ENCODE assay signal across 11 cellular contexts in genomic region chr10:85741626-85742300, GRCh38.
A peak's percentile ranks its signal among the peaks of the same experiment; 100 is the strongest.
DNase-seq lines count a peak whose midpoint lies in the region; ATAC-seq and TF ChIP-seq lines count a peak whose summit lies in the region.
"Had no signal": no experiment of that assay in that cellular context is flagged by ENCODE, and none has a peak within 500 bp of the region (broad histone marks: within the 10 kb centered on the region; RNA-seq: fewer than 3 reads in every experiment).

No MANE protein-coding gene starts in this region.

- no peaks in the 10 kb centered on the region for H3K4me1 ChIP-seq in colonic mucosa
- no peaks in the 10 kb centered on the region for H3K4me1 ChIP-seq in uterus
- no peaks in the 10 kb centered on the region for H3K4me1 ChIP-seq in endodermal cell (ENCODE audit: control insufficient read depth, insufficient read depth, low read length)
- H3K4me1 ChIP-seq: parathyroid adenoma had no signal

- DNase-seq in ACHN (peak; percentile 16), DMS79 (lab: John Stamatoyannopoulos, UW) (no peak), colonic mucosa (no peak), uterus (no peak), endodermal cell (no peak)
- DNase-seq: NCI-H446 had no signal

- H3K4me1 Mint-ChIP-seq in IgD-negative memory B cell (peaks cover 5 to 11% (median 8%) of the 10 kb centered on the region in 3 donors), endodermal cell (peaks cover 6% of the 10 kb centered on the region)

- no peaks in the 10 kb centered on the region for H3K36me3 ChIP-seq in colonic mucosa
- H3K36me3 ChIP-seq in uterus = no peaks in the 10 kb centered on the region
- H3K36me3 ChIP-seq in endodermal cell (ENCODE audit: control insufficient read depth, insufficient read depth, low read length) = no peaks in the 10 kb centered on the region

- H3K27me3 ChIP-seq in colonic mucosa (no peaks in the 10 kb centered on the region), uterus (no peaks in the 10 kb centered on the region), endodermal cell (ENCODE audit: control insufficient read depth, insufficient read depth, low read length, poor library complexity, severe bottlenecking) (no peaks in the 10 kb centered on the region)

- H3K27ac ChIP-seq in colonic mucosa = no peak overlapping the region
- H3K27ac ChIP-seq in uterus = no peak overlapping the region
- no peak overlapping the region for H3K27ac ChIP-seq in endodermal cell (ENCODE audit: low read depth, low read length)
- H3K27ac ChIP-seq: parathyroid adenoma, VCaP had no signal

- H3K4me3 Mint-ChIP-seq in IgD-negative memory B cell (peak overlapping the region; percentile 38 to 94 (median 68)), endodermal cell (no peak overlapping the region)

- H3K27me3 Mint-ChIP-seq in IgD-negative memory B cell (peaks cover 1% of the 10 kb centered on the region), endodermal cell (ENCODE audit: insufficient read depth) (peaks cover 2% of the 10 kb centered on the region)

- H3K9me3 ChIP-seq in colonic mucosa (no peaks in the 10 kb centered on the region), uterus (no peaks in the 10 kb centered on the region), endodermal cell (ENCODE audit: control insufficient read depth, low read length) (no peaks in the 10 kb centered on the region)

- H3K4me3 ChIP-seq in colonic mucosa (no peak overlapping the region), uterus (no peak overlapping the region), endodermal cell (ENCODE audit: low read length) (no peak overlapping the region)

- no peak overlapping the region for H3K9ac ChIP-seq in colonic mucosa (ENCODE audit: low read depth in 2 of 2, low read length in 2 of 2)
- no peak overlapping the region for H3K9ac ChIP-seq in endodermal cell (ENCODE audit: extremely low read depth, low read length, poor library complexity, severe bottlenecking)
- H3K9ac ChIP-seq: parathyroid adenoma had no signal

- intact Hi-C loops in colonic mucosa (cut with DNase I) = no loop called here
- intact Hi-C loops in uterus (cut with DNase I; ENCODE audit: low total_unique reads) = no loop called here

- no peak for TF ChIP-seq POLR2A in uterus (IDR thresholded peaks at IDR 0.05)

- H3K27ac Mint-ChIP-seq in IgD-negative memory B cell (peak overlapping the region in 1 of 3 donors; percentile 87), endodermal cell (no peak overlapping the region)

- H3K9me3 Mint-ChIP-seq in IgD-negative memory B cell = peaks cover 0 to 3% (median 0%) of the 10 kb centered on the region in 3 donors
- no peaks in the 10 kb centered on the region for H3K9me3 Mint-ChIP-seq in endodermal cell

- in situ Hi-C loops in ACHN (cut with HindIII; ENCODE audit: low pct_ligation_motif_present, low pct_unique_long_range_greater_than_20kb, low sequenced_read_pairs) = no loop called here

- 94 to 100% methylated on average over 1 to 4 of the region's 5 CpGs for WGBS in endodermal cell (ENCODE audit: insufficient coverage in 1 of 2, insufficient read length in 1 of 2), 2 experiments

- no peaks in the 10 kb centered on the region for H3K36me3 Mint-ChIP-seq in IgD-negative memory B cell
- no peaks in the 10 kb centered on the region for H3K36me3 Mint-ChIP-seq in endodermal cell (ENCODE audit: low read depth)

- TF ChIP-seq CTCF in colonic mucosa (IDR thresholded peaks at IDR 0.05) = no peak
- TF ChIP-seq CTCF in uterus (IDR thresholded peaks at IDR 0.05) = no peak
- no peak for TF ChIP-seq CTCF in endodermal cell (conservative IDR thresholded peaks at IDR 0.05)

- ATAC-seq in GM18873 (IDR thresholded peaks at IDR 0.05; ENCODE audit: low FRiP score, unreplicated experiment) (peak; percentile 88), HG02759 (IDR thresholded peaks at IDR 0.05; ENCODE audit: unreplicated experiment) (peak; percentile 92)
